In the genomic region with DNA sequence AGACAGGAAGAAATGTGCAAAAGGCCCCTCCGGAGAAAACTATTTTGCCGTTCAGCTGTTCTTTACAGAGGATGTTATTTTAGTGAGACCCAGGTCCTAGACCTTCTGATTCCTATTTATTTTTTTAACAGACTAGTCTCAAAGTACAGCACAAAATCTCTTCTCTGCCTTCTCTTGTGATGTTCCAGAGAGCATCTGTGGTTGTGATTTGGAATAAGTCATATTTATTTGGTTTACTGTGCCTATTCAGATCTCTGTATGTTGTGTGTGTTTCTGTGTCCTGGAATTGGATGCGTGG, we compare ENCODE assay signal across 29 cellular contexts. TPM values are rescaled to one million over a fixed set of nuclear protein-coding genes. Genes with fewer than 3 reads are reported as not detected.
DNase-seq lines count a peak whose midpoint lies in the region; ATAC-seq, FAIRE-seq and TF ChIP-seq lines count a peak whose summit lies in the region.
"Had no signal": no experiment of that assay in that cellular context is flagged by ENCODE, and none has a peak within 500 bp of the region (broad histone marks: within the 10 kb centered on the region; RNA-seq: fewer than 3 reads in every experiment).

No MANE protein-coding gene starts in this region.

- TF ChIP-seq EP300 in H1 (IDR thresholded peaks at IDR 0.05; ENCODE audit: borderline replicate concordance in 1 of 2, low read depth in 2 of 2, low read length in 2 of 2): no peak

- POLR2A ChIA-PET in H1 (lab: Charles Lee; ENCODE audit: partially characterized antibody): interaction anchor here (0.9 to 1.3 kb wide), 2 partner anchors 13 to 154 kb away, joined by 3 to 4 read pairs; no protein-coding TSS in a partner anchor

- peak overlapping the region in 1 of 2 experiments; percentile 55; a peak in 2 of 4 replicates for H3K4me2 ChIP-seq in H1 (ENCODE audit: insufficient read depth in 1 of 2, low read depth in 2 of 2, low read length in 2 of 2)
- H3K4me2 ChIP-seq in skeletal muscle satellite cell (ENCODE audit: low read length): peak overlapping the region; percentile 29
- no peak overlapping the region for H3K4me2 ChIP-seq in MM.1S (ENCODE audit: low read depth, low read length)
- H3K4me2 ChIP-seq: A549, PC-9 had no signal

- ATAC-seq in GM18502 (IDR thresholded peaks at IDR 0.05; ENCODE audit: poor library complexity, unreplicated experiment): no peak
- ATAC-seq: A549, Right ventricle myocardium inferior had no signal

- no peak overlapping the region for H2AK5ac ChIP-seq in H1 (ENCODE audit: low read depth, low read length)

- in situ Hi-C loops in astrocyte of the spinal cord (cut with HindIII; ENCODE audit: low sequenced_read_pairs): no loop called here

- no peak overlapping the region; a peak in 1 of 7 replicates for H3K9ac ChIP-seq in H1 (replicated peaks in 1 of 4; ENCODE audit: extremely low read depth in 1 of 4, low read depth in 3 of 4, low read length in 3 of 4)
- H3K9ac ChIP-seq in skeletal muscle satellite cell (ENCODE audit: low read depth, low read length): no peak overlapping the region
- H3K9ac ChIP-seq in MM.1S (ENCODE audit: low read length): no peak overlapping the region
- H3K9ac ChIP-seq: BLaER1 treated with 17β-estradiol and CSF1 and Interleukin-3, amounts not matched to agents 10 nM and 100 nM; GM23248 had no signal

- H4K5ac ChIP-seq in H1 (ENCODE audit: insufficient read length, low read depth, low read length): no peak overlapping the region

- FAIRE-seq in H1 (lab: Jason Lieb, UNC): no peak
- FAIRE-seq: A549 had no signal

- WGBS in H1 (ENCODE audit: extremely low coverage in 1 of 2, insufficient coverage in 1 of 2, insufficient read length in 1 of 2, insufficient replicate concordance in 2 of 2, low coverage in 1 of 2, low lambda C conversion rate in 2 of 2, missing lambda C conversion rate in 1 of 2), 2 experiments: 79% methylated on average over 3 of the region's 3 CpGs; no CpG with 5 or more reads in 1 of the 2 experiments

- CTCF ChIA-PET in H1 (lab: Charles Lee; ENCODE audit: partially characterized antibody): interaction anchor here (0.7 to 3.8 kb wide), 13 partner anchors 9 to 169 kb away, joined by 3 to 27 read pairs (median 4); no protein-coding TSS in a partner anchor

- no peaks in the 10 kb centered on the region for H3K79me1 ChIP-seq in H1 (ENCODE audit: low read depth, low read length)

- H3K9me3 Mint-ChIP-seq in nephron: peaks cover 2% of the 10 kb centered on the region
- H3K9me3 Mint-ChIP-seq: CD4-positive, alpha-beta T cell had no signal

- H3K27me3 Mint-ChIP-seq in nephron (ENCODE audit: low read depth): peaks cover 9% of the 10 kb centered on the region

- peak overlapping the region in 2 of 3 experiments; percentile 23 to 34 for H3K27ac Mint-ChIP-seq in nephron
- H3K27ac Mint-ChIP-seq: CD4-positive, alpha-beta T cell had no signal

- H2AFZ ChIP-seq in H1 (ENCODE audit: low read length) (peak overlapping the region; percentile 63), MM.1S (ENCODE audit: low read length) (no peak overlapping the region)
- H2AFZ ChIP-seq: GM23248, PC-9 had no signal

- H3K4ac ChIP-seq in H1 (replicated peaks; ENCODE audit: insufficient read length, low read depth, low read length): no peak overlapping the region

- H3K36me3 ChIP-seq in H1 (ENCODE audit: control insufficient read depth in 2 of 4, insufficient read depth in 4 of 4, low read length in 3 of 4) (no peaks in the 10 kb centered on the region), skeletal muscle satellite cell (ENCODE audit: insufficient read depth, low read length) (no peaks in the 10 kb centered on the region), MM.1S (replicated peaks; ENCODE audit: insufficient read depth, low read length) (no peaks in the 10 kb centered on the region)
- H3K36me3 ChIP-seq: BLaER1 treated with 17β-estradiol and CSF1 and Interleukin-3, amounts not matched to agents 10 nM and 100 nM; MG63; SJSA1 had no signal

- H3K23ac ChIP-seq in H1 (ENCODE audit: insufficient read length): no peak overlapping the region

- H4K91ac ChIP-seq in H1 (replicated peaks; ENCODE audit: insufficient read length, low read length): no peak overlapping the region

- H3K9me2 ChIP-seq in MM.1S (replicated peaks; ENCODE audit: insufficient read depth, low read length): no peaks in the 10 kb centered on the region

- no peaks in the 10 kb centered on the region for H3K36me3 Mint-ChIP-seq in nephron (ENCODE audit: low read depth)

- no peaks in the 10 kb centered on the region for H3K79me2 ChIP-seq in H1 (ENCODE audit: control insufficient read depth in 1 of 2, insufficient read depth in 2 of 2, low read length in 2 of 2)
- no peaks in the 10 kb centered on the region for H3K79me2 ChIP-seq in MM.1S (ENCODE audit: low read length)

- H3K18ac ChIP-seq in H1 (ENCODE audit: extremely low read depth, low read length): peak overlapping the region; percentile 55; the same call in 1 of the 2 replicates

- H3K23me2 ChIP-seq in H1 (ENCODE audit: low read depth, low read length): peaks cover 2% of the 10 kb centered on the region; the same call in 1 of the 2 replicates

- no peak overlapping the region for H2BK20ac ChIP-seq in H1 (ENCODE audit: low read length)

- no peak overlapping the region for H2BK12ac ChIP-seq in H1 (ENCODE audit: low read depth, low read length)

- H3K27ac ChIP-seq in H1 (ENCODE audit: low read depth, low read length) (no peak overlapping the region), MM.1S (ENCODE audit: low read length) (no peak overlapping the region)
- H3K27ac ChIP-seq: A549; BLaER1 treated with 17β-estradiol and CSF1 and Interleukin-3, amounts not matched to agents 10 nM and 100 nM; GM23248; PC-9; SJSA1 had no signal

- H3K9me3 ChIP-seq in H1 (ENCODE audit: insufficient read depth in 2 of 2, low read depth in 1 of 2, low read length in 1 of 2): peaks cover 0 to 3% of the 10 kb centered on the region in 2 experiments; a peak in 1 of 4 replicates
- H3K9me3 ChIP-seq in skeletal muscle satellite cell (replicated peaks; ENCODE audit: low read length): peaks cover 4% of the 10 kb centered on the region
- no peaks in the 10 kb centered on the region for H3K9me3 ChIP-seq in MM.1S (replicated peaks; ENCODE audit: insufficient read depth, low read length)
- H3K9me3 ChIP-seq: A549, MG63, SJSA1 had no signal

- peaks cover 6% of the 10 kb centered on the region for H3K4me1 Mint-ChIP-seq in nephron

- TF ChIP-seq POLR2A in H1 (IDR thresholded peaks at IDR 0.05; ENCODE audit: control extremely low read depth in 1 of 2, low read depth in 2 of 2, low read length in 2 of 2): no peak

- no peaks in the 10 kb centered on the region for H3F3A ChIP-seq in MM.1S (ENCODE audit: insufficient read depth, low read length)

- H4K8ac ChIP-seq in H1 (ENCODE audit: extremely low read depth, insufficient read depth, low read length): peak overlapping the region; percentile 73; the same call in 1 of the 2 replicates

- H2BK5ac ChIP-seq in H1 (ENCODE audit: low read depth, low read length): 0 out of 2 replicates have a peak overlapping the region, but pooled peaks have one; percentile 36

- no peak overlapping the region for H2BK120ac ChIP-seq in H1 (replicated peaks; ENCODE audit: low read depth, low read length)

- H3K4me1 ChIP-seq in H1 (replicated peaks in 1 of 4; ENCODE audit: control insufficient read depth in 3 of 4, insufficient read depth in 4 of 4, low read length in 3 of 4): peaks cover 0 to 8% (median 5%) of the 10 kb centered on the region in 4 experiments; a peak in 4 of 7 replicates
- peaks cover 7% of the 10 kb centered on the region for H3K4me1 ChIP-seq in skeletal muscle satellite cell (ENCODE audit: control insufficient read depth, insufficient read depth, low read length)
- no peaks in the 10 kb centered on the region for H3K4me1 ChIP-seq in MM.1S (ENCODE audit: low read length)
- H3K4me1 ChIP-seq: A549, SJSA1 had no signal

- H3K56ac ChIP-seq in H1 (replicated peaks; ENCODE audit: insufficient read length, low read depth, low read length): no peak overlapping the region

- TF ChIP-seq RAD21 in H1 (IDR thresholded peaks at IDR 0.05 in 1 of 2, conservative IDR thresholded peaks at IDR 0.05 in 1 of 2; ENCODE audit: low read depth in 2 of 2, low read length in 2 of 2): no peak

- H3K4me3 Mint-ChIP-seq in nephron: no peak overlapping the region
- H3K4me3 Mint-ChIP-seq: CD4-positive, alpha-beta T cell had no signal

- DNase-seq in astrocyte of the spinal cord (ENCODE audit: low read depth, low spot score) (peak; percentile 76), H1 (ENCODE audit: low read depth in 1 of 2, low spot score in 2 of 2) (no peak), MM.1S (no peak), SKM-1 treated with dmso at 0.1 percent for 144 hours (lab: John Stamatoyannopoulos, UW; ENCODE audit: unreplicated experiment) (no peak)
- DNase-seq: AML-193; CD4-positive, alpha-beta T cell; DMS53; IMR-90; KG1; NCI-H1417; NCI-H1694 treated with DMSO at 0.1 percent for 48 hours; NCI-H2081; NCI-H2171; NCI-H526; NCI-H82; NK-92 treated with Interleukin-12 subunit alpha and Interleukin-12 subunit beta, amount 100 ng/mL, for 24 hours; PC-9 had no signal

- H2BK15ac ChIP-seq in H1 (ENCODE audit: low read length): no peak overlapping the region

- TF ChIP-seq CTCF in astrocyte of the spinal cord (IDR thresholded peaks at IDR 0.05; ENCODE audit: low read depth, low read length) (no peak), H1 (IDR thresholded peaks at IDR 0.05; ENCODE audit: control extremely low read depth in 1 of 3, insufficient read depth in 1 of 3, low read depth in 1 of 3, low read length in 3 of 3) (no peak), nephron (IDR thresholded peaks at IDR 0.05; ENCODE audit: unreplicated experiment in 3 of 3) (no peak), MM.1S (IDR thresholded peaks at IDR 0.05; ENCODE audit: low read length) (no peak)

- no peaks in the 10 kb centered on the region for H4K20me1 ChIP-seq in H1 (replicated peaks in 1 of 2; ENCODE audit: control insufficient read depth in 1 of 2, insufficient read depth in 2 of 2, low read length in 2 of 2)
- no peaks in the 10 kb centered on the region for H4K20me1 ChIP-seq in MM.1S (ENCODE audit: insufficient read depth, low read length)
- H4K20me1 ChIP-seq: BLaER1 treated with 17β-estradiol and CSF1 and Interleukin-3, amounts not matched to agents 10 nM and 100 nM had no signal

- H3K27me3 ChIP-seq in H1 (replicated peaks in 1 of 4; ENCODE audit: control insufficient read depth in 3 of 4, extremely low read depth in 1 of 4, insufficient read depth in 3 of 4, low read length in 3 of 4) (no peaks in the 10 kb centered on the region), skeletal muscle satellite cell (ENCODE audit: control insufficient read depth, insufficient read depth, low read length) (peaks cover 4% of the 10 kb centered on the region), MM.1S (replicated peaks; ENCODE audit: insufficient read depth, low read length) (peaks cover 44% of the 10 kb centered on the region)
- H3K27me3 ChIP-seq: MG63, SJSA1 had no signal

- H3K4me3 ChIP-seq in astrocyte of the spinal cord (ENCODE audit: low read depth, low read length) (no peak overlapping the region), H1 (ENCODE audit: extremely low read depth in 1 of 4, insufficient read depth in 2 of 4, low read depth in 3 of 4, low read length in 4 of 4) (0 out of 8 replicates have a peak overlapping the region, but pooled peaks of 1 of the 4 experiments have one; percentile 2), skeletal muscle satellite cell (ENCODE audit: low read length) (no peak overlapping the region), MM.1S (ENCODE audit: low read length) (no peak overlapping the region)
- H3K4me3 ChIP-seq: A549; BLaER1 treated with 17β-estradiol and CSF1 and Interleukin-3, amounts not matched to agents 10 nM and 100 nM; GM23248; MG63; PC-9; SJSA1 had no signal

- no peak overlapping the region for H3K14ac ChIP-seq in H1 (ENCODE audit: insufficient read length)

RNA-seq across cellular contexts. Expression of gene LHFPL7, which starts 20.1 kb away (rescaled TPM):
- total RNA-seq in H1 (2021; fragmentation: NEBNext Ultra II Directional; extraction: Animal tissue kit (Norgen Biotek cat#: 25700)): not detected in 2 replicates
- polyA plus RNA-seq in H1 (2011; rRNA removed): not detected in 2 replicates
- polyA plus RNA-seq in H1 (2011; cell fraction: cytosol; rRNA removed): not detected
- not detected for polyA plus RNA-seq in H1 (2011; cell fraction: nucleus; rRNA removed)
- not detected in 4 replicates for polyA plus RNA-seq in H1 (2012, experiment 1 of 2)
- not detected for polyA plus RNA-seq in H1 (2012, experiment 2 of 2)
- polyA plus RNA-seq in H1 (2013, experiment 1 of 2): not detected
- not detected for polyA plus RNA-seq in H1 (2013, experiment 2 of 2)
- not detected in 2 replicates for polyA minus RNA-seq in H1 (2011; rRNA and poly(A)+ RNA removed)
- not detected for polyA minus RNA-seq in H1 (2011; cell fraction: cytosol; rRNA and poly(A)+ RNA removed)
- polyA minus RNA-seq in H1 (2011; cell fraction: nucleus; rRNA and poly(A)+ RNA removed): not detected
- not detected in 2 replicates for total RNA-seq in skeletal muscle satellite cell (2012; rRNA removed)
- total RNA-seq: CD4-positive, alpha-beta T cell; Daoy; G401; GM23248; IMR-90; PC-9; Right ventricle myocardium inferior; RPMI7951 had no signal
- polyA plus RNA-seq: A549, GM23248, IMR-90 had no signal

RNA-seq across cellular contexts. Expression of gene KIAA1671, which starts 26.1 kb away (rescaled TPM):
- 22.6 and 23.9 TPM in 2 replicates for total RNA-seq in H1 (2021; fragmentation: NEBNext Ultra II Directional; extraction: Animal tissue kit (Norgen Biotek cat#: 25700))
- 5.9 and 6.4 TPM in 2 replicates for polyA plus RNA-seq in H1 (2011; rRNA removed)
- polyA plus RNA-seq in H1 (2011; cell fraction: cytosol; rRNA removed): 5.4 TPM
- polyA plus RNA-seq in H1 (2011; cell fraction: nucleus; rRNA removed): 9.8 TPM
- polyA plus RNA-seq in H1 (2012, experiment 1 of 2): 8.0 to 11.3 TPM (median 9.2 TPM) in 4 replicates
- 2.7 TPM for polyA plus RNA-seq in H1 (2012, experiment 2 of 2)
- 10.4 TPM for polyA plus RNA-seq in H1 (2013, experiment 1 of 2)
- polyA plus RNA-seq in H1 (2013, experiment 2 of 2): 10.1 TPM
- 16.1 and 18.8 TPM in 2 replicates for polyA minus RNA-seq in H1 (2011; rRNA and poly(A)+ RNA removed)
- polyA minus RNA-seq in H1 (2011; cell fraction: cytosol; rRNA and poly(A)+ RNA removed): 11.6 TPM
- polyA minus RNA-seq in H1 (2011; cell fraction: nucleus; rRNA and poly(A)+ RNA removed): 19.4 TPM
- total RNA-seq in skeletal muscle satellite cell (2012; rRNA removed): 4.2 and 4.3 TPM in 2 replicates
- total RNA-seq: IMR-90 had no signal
